Comparison of ENCODE assay signal across 1 cellular context in the genomic region with DNA sequence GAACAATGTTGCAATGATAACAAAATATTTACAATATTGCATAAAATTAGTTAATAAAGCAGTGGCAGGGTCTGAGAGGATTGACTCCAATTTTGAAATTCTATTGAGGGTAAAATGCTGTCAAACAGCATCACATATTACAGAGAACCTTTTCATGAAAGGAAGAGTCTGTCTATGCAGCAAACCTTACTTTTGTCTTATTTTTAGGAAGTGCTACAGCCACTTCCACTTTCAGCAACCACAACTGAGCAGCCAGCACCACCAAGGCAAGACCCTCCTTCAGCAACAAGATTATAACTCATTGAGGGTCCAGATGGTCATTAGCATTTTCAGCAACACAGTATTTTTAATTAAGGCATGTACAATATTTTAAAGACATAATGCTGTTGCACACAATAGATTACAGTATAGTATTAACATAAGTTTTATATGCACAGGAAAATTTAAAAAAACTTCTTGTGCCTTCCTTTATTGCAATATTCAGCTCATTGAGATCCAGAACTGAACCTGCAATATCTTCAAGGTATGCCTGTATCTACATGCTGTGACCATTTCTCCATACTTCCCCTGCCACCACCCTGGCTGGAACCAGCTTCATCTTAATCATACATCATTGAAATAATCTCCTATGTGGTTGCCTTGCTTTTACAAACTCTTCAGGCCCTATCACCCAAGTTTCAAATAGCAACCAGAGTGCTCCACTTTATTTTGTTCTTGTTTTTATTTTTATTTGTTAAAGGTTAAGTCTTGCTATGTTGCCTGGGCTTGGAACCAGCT.
TF ChIP-seq lines count a peak whose summit lies in the region.

No MANE protein-coding gene starts in this region.

TF ChIP-seq in GM12878, 131 proteins besides CTCF, POLR2A, EP300 and RAD21 (continued from another document):
- TF ChIP-seq, protein P1, sequence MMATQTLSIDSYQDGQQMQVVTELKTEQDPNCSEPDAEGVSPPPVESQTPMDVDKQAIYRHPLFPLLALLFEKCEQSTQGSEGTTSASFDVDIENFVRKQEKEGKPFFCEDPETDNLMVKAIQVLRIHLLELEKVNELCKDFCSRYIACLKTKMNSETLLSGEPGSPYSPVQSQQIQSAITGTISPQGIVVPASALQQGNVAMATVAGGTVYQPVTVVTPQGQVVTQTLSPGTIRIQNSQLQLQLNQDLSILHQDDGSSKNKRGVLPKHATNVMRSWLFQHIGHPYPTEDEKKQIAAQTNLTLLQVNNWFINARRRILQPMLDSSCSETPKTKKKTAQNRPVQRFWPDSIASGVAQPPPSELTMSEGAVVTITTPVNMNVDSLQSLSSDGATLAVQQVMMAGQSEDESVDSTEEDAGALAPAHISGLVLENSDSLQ (IDR thresholded peaks at IDR 0.05) = no peak
- TF ChIP-seq DPF2 (IDR thresholded peaks at IDR 0.05) = no peak
